10 cellular contexts compared by ENCODE assay signal in genomic region chr1:183279835-183280234, GRCh38.
DNase-seq lines count a peak whose midpoint lies in the region; ATAC-seq and TF ChIP-seq lines count a peak whose summit lies in the region.
"Had no signal": no experiment of that assay in that cellular context is flagged by ENCODE, and none has a peak within 500 bp of the region (broad histone marks: within the 10 kb centered on the region; RNA-seq: fewer than 3 reads in every experiment).

No MANE protein-coding gene starts in this region.

- no peaks in the 10 kb centered on the region for H3K36me3 Mint-ChIP-seq in activated T-cell treated with anti-CD3 and anti-CD28 coated beads, Interleukin-2, amount 50 U/mL, for 24 hours (ENCODE audit: low read depth)

- no peaks in the 10 kb centered on the region for H3K9me3 Mint-ChIP-seq in activated T-cell treated with anti-CD3 and anti-CD28 coated beads, Interleukin-2, amount 50 U/mL, for 24 hours

- no peaks in the 10 kb centered on the region for H3K4me1 Mint-ChIP-seq in activated T-cell treated with anti-CD3 and anti-CD28 coated beads, Interleukin-2, amount 50 U/mL, for 24 hours (ENCODE audit: low read depth)

- no peaks in the 10 kb centered on the region for H3K27me3 Mint-ChIP-seq in activated T-cell treated with anti-CD3 and anti-CD28 coated beads, Interleukin-2, amount 50 U/mL, for 24 hours

- H3K27ac Mint-ChIP-seq in activated T-cell treated with anti-CD3 and anti-CD28 coated beads, Interleukin-2, amount 50 U/mL, for 24 hours = no peak overlapping the region

- TF ChIP-seq CTCF in fibroblast of pulmonary artery (IDR thresholded peaks at IDR 0.05; ENCODE audit: low read length, missing control alignments) (no peak), omental fat pad (IDR thresholded peaks at IDR 0.05) (no peak)

- no peak overlapping the region for H3K4me3 ChIP-seq in fibroblast of pulmonary artery (replicated peaks; ENCODE audit: low read depth, low read length)

- peak; percentile 63 for DNase-seq in CD1c-positive myeloid dendritic cell (ENCODE audit: extremely low spot score)
- DNase-seq in RPMI7951 (ENCODE audit: low read depth) = peak; percentile 97
- peak; percentile 92 for DNase-seq in fibroblast of pulmonary artery (ENCODE audit: low read depth)
- peak; percentile 51 for DNase-seq in omental fat pad (ENCODE audit: low spot score)
- DNase-seq in activated T-cell treated with anti-CD3 and anti-CD28 coated beads, Interleukin-2, amount 50 U/mL, for 24 hours = no peak
- DNase-seq: activated CD4-positive, CD25-positive, alpha-beta regulatory T cell; NCI-H446 treated with DMSO at 0.1 percent for 48 hours had no signal

- no peak for ATAC-seq in omental fat pad (ENCODE audit: low FRiP score)
- ATAC-seq in HG03039 (IDR thresholded peaks at IDR 0.05; ENCODE audit: unreplicated experiment) = no peak
- no peak for ATAC-seq in HG02970 (IDR thresholded peaks at IDR 0.05; ENCODE audit: low FRiP score, unreplicated experiment)
- ATAC-seq in HG03135 (IDR thresholded peaks at IDR 0.05; ENCODE audit: unreplicated experiment) = no peak

- no peak overlapping the region for H3K4me3 Mint-ChIP-seq in activated T-cell treated with anti-CD3 and anti-CD28 coated beads, Interleukin-2, amount 50 U/mL, for 24 hours
